Comparison of ENCODE assay signal across 8 cellular contexts in the genomic region with DNA sequence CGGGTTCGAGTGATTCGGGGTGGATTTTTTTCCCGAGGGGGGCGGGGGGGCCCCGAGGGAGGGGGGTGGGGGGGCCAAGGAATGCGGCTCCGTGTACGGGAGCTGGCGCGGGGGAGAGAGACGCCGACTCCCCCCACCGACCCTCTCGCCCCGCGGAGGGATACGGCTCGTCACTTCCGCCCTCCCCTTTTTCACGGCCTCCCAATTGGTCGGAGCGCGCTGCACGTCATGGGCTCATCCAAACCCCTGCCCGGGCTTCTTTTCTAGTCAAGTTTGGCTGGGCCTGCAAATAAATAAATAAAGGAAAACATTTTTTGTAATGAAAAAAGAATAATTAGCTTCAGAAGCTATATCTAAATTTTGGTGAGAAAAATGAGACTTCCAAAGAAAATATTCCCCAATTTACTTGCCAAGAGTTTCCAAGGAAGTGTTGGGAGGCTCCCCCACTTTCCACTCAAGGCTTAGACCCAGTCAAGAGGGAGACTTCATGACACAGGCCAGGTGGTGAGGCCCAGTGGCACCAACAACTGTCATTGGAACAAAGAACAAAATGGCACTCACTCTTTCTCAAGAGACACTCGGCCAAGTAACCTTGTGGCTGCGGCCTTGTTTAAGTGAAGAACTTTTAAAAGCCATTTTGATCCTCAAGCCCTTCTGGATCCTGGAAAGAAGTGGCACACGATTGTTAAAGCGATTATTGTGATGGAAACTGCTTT. TPM values are rescaled to one million over a fixed set of nuclear protein-coding genes. Genes with fewer than 3 reads are reported as not detected.
DNase-seq lines count a peak whose midpoint lies in the region; ATAC-seq, FAIRE-seq and TF ChIP-seq lines count a peak whose summit lies in the region.

A gene with protein sequence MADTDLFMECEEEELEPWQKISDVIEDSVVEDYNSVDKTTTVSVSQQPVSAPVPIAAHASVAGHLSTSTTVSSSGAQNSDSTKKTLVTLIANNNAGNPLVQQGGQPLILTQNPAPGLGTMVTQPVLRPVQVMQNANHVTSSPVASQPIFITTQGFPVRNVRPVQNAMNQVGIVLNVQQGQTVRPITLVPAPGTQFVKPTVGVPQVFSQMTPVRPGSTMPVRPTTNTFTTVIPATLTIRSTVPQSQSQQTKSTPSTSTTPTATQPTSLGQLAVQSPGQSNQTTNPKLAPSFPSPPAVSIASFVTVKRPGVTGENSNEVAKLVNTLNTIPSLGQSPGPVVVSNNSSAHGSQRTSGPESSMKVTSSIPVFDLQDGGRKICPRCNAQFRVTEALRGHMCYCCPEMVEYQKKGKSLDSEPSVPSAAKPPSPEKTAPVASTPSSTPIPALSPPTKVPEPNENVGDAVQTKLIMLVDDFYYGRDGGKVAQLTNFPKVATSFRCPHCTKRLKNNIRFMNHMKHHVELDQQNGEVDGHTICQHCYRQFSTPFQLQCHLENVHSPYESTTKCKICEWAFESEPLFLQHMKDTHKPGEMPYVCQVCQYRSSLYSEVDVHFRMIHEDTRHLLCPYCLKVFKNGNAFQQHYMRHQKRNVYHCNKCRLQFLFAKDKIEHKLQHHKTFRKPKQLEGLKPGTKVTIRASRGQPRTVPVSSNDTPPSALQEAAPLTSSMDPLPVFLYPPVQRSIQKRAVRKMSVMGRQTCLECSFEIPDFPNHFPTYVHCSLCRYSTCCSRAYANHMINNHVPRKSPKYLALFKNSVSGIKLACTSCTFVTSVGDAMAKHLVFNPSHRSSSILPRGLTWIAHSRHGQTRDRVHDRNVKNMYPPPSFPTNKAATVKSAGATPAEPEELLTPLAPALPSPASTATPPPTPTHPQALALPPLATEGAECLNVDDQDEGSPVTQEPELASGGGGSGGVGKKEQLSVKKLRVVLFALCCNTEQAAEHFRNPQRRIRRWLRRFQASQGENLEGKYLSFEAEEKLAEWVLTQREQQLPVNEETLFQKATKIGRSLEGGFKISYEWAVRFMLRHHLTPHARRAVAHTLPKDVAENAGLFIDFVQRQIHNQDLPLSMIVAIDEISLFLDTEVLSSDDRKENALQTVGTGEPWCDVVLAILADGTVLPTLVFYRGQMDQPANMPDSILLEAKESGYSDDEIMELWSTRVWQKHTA (N-terminal part only) (minus strand): TSS at position 164 of the 716 bp plus-strand sequence. CDS start 17,290 bp downstream, outside the sequence.

- no peaks in the 10 kb centered on the region for H3K9me3 ChIP-seq in kidney (ENCODE audit: control insufficient read depth in 1 of 2, low read length in 2 of 2)

- DNase-seq in ACHN (peak; percentile 97), NCI-H524 (lab: John Stamatoyannopoulos, UW) (peak; percentile 76 to 94), cerebellum (ENCODE audit: low spot score) (peak; percentile 95), kidney (peak; percentile 99)
- peak; percentile 90 for DNase-seq in activated CD4-positive, alpha-beta T cell treated with anti-CD3 and anti-CD28 coated beads for 24 hours (ENCODE audit: low read depth in 2 of 2)
- DNase-seq in stimulated activated CD4-positive, alpha-beta T cell treated with anti-CD3 and anti-CD28 coated beads, Interleukin-15, amount 100 ng/mL, for 1 hour (ENCODE audit: low read depth in 1 of 2, low spot score in 1 of 2), result peak; percentile 87 to 90

- TF ChIP-seq CTCF in kidney (IDR thresholded peaks at IDR 0.05; ENCODE audit: borderline replicate concordance, extremely low read depth, insufficient read depth), result no peak

- in situ Hi-C loops in ACHN (cut with HindIII; ENCODE audit: low pct_ligation_motif_present, low pct_unique_long_range_greater_than_20kb, low sequenced_read_pairs), result no loop called here

- intact Hi-C loops in kidney (cut with DNase I), result no loop called here

- FAIRE-seq in kidney (lab: Jason Lieb, UNC), result no peak

- peak within 1 kb of the TSS; percentile 96 for H3K27ac ChIP-seq in kidney (ENCODE audit: low read depth in 2 of 2, low read length in 2 of 2)

- peak within 1 kb of the TSS; percentile 92 to 98 for H3K4me3 ChIP-seq in kidney (ENCODE audit: low read length in 2 of 2)

- peak; percentile 74 for ATAC-seq in GM19035 (IDR thresholded peaks at IDR 0.05; ENCODE audit: unreplicated experiment)
- peak; percentile 68 for ATAC-seq in HG03432 (IDR thresholded peaks at IDR 0.05; ENCODE audit: unreplicated experiment)

- peaks cover 7 to 11% of the 10 kb centered on the region in 2 donors for H3K4me1 ChIP-seq in kidney (ENCODE audit: control insufficient read depth in 1 of 2, insufficient read depth in 1 of 2, low read depth in 1 of 2, low read length in 2 of 2)

- H3K9ac ChIP-seq in kidney (ENCODE audit: low read length in 2 of 2), result peak within 1 kb of the TSS in 1 of 2 donors; percentile 85

- no peaks in the 10 kb centered on the region for H3K36me3 ChIP-seq in kidney (ENCODE audit: control insufficient read depth in 1 of 2, insufficient read depth in 2 of 2, low read length in 2 of 2)

RNA-seq across cellular contexts. Expression of the gene that starts here (rescaled TPM):
- total RNA-seq in cerebellum (96.5 TPM), kidney (96.6 TPM)
- 16.4 TPM for polyA plus RNA-seq in kidney (ENCODE audit: insufficient read depth, low read depth, low replicate concordance)

Comparison
In these comparisons a context has a peak if more than half of its experiments do, and no peak if none do; other contexts are left out.
1. Peak in every context shown above with its lines: DNase-seq, ATAC-seq, H3K4me3 ChIP-seq and H3K27ac ChIP-seq.